ENCODE assay signal across 21 cellular contexts in the genomic region with DNA sequence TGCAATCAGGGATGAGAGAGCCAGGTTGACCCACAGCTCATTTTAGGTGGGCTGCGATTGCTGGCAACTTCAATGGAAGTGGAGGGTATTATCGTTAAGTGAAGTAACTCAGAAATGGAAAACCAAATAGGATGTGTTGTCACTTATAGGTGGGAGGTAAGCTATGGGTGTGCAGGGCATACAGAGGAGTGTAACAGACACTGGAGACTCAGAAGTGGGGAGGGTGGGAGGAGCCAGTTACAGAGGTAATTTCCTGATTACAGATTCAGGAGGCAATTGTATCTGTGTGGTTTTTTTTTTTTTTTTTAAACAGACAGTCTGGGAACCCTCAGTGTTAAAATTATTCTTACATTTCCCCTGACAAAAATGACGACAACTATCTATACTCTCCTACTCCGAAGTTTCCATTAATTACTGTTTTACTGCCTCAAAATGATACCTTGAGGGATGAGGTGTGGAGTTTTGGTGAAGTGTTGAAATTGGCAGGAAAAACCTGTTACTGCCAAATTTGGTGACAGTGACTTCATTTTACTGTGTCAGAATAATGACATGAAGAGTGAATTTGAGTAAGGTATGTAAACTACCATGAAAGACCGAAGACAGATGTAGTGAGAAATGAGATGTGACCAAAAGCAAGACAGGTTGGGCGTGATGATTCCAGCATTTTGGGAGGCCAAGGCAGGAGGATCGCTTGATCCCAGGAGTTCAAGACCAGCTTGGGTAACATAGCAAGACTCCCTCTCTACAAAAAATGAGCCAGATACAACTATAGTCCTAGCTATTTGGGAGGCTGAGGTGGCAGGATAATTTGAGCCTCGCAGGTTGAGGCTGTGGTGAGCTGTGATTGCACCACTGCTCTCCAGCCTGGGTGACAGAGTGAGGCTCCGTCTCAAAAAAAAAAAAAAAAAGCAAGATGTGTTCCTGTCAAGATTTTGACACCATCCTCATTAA.
DNase-seq lines count a peak whose midpoint lies in the region; ATAC-seq and TF ChIP-seq lines count a peak whose summit lies in the region.
"Had no signal": no experiment of that assay in that cellular context is flagged by ENCODE, and none has a peak within 500 bp of the region (broad histone marks: within the 10 kb centered on the region; RNA-seq: fewer than 3 reads in every experiment).

No MANE protein-coding gene starts in this region.

- H3K9me3 ChIP-seq in left ventricle myocardium inferior (replicated peaks), result no peaks in the 10 kb centered on the region
- H3K9me3 ChIP-seq: esophagus muscularis mucosa, uterus had no signal

- H3K27me3 Mint-ChIP-seq in activated T-cell treated with anti-CD3 and anti-CD28 coated beads, Interleukin-2, amount 50 U/mL, for 24 hours, result no peaks in the 10 kb centered on the region
- H3K27me3 Mint-ChIP-seq in activated T-cell treated with anti-CD3 and anti-CD28 coated beads, Interleukin-2, amount 50 U/mL, for 4 hours (ENCODE audit: low read depth), result no peaks in the 10 kb centered on the region
- H3K27me3 Mint-ChIP-seq in endothelial cell (ENCODE audit: unreplicated experiment), result no peaks in the 10 kb centered on the region
- H3K27me3 Mint-ChIP-seq: brain had no signal

- no peaks in the 10 kb centered on the region for H3K36me3 ChIP-seq in left ventricle myocardium inferior
- H3K36me3 ChIP-seq: neural progenitor cell, uterus had no signal

- no peaks in the 10 kb centered on the region for H3K36me3 Mint-ChIP-seq in activated T-cell treated with anti-CD3 and anti-CD28 coated beads, Interleukin-2, amount 50 U/mL, for 24 hours (ENCODE audit: low read depth)
- peaks cover 28% of the 10 kb centered on the region for H3K36me3 Mint-ChIP-seq in activated T-cell treated with anti-CD3 and anti-CD28 coated beads, Interleukin-2, amount 50 U/mL, for 4 hours (ENCODE audit: insufficient read depth)
- peaks cover 38% of the 10 kb centered on the region for H3K36me3 Mint-ChIP-seq in endothelial cell (ENCODE audit: low read depth, unreplicated experiment)
- H3K36me3 Mint-ChIP-seq: brain, immature natural killer cell, neural progenitor cell had no signal

- H3K4me1 ChIP-seq in left ventricle myocardium inferior, result no peaks in the 10 kb centered on the region
- H3K4me1 ChIP-seq: esophagus muscularis mucosa, neural progenitor cell, uterus had no signal

- no peaks in the 10 kb centered on the region for H3K4me1 Mint-ChIP-seq in activated T-cell treated with anti-CD3 and anti-CD28 coated beads, Interleukin-2, amount 50 U/mL, for 24 hours (ENCODE audit: low read depth)
- H3K4me1 Mint-ChIP-seq in activated T-cell treated with anti-CD3 and anti-CD28 coated beads, Interleukin-2, amount 50 U/mL, for 4 hours (ENCODE audit: low read depth), result peaks cover 56% of the 10 kb centered on the region
- H3K4me1 Mint-ChIP-seq in endothelial cell (ENCODE audit: unreplicated experiment), result peaks cover 4% of the 10 kb centered on the region
- H3K4me1 Mint-ChIP-seq: brain, immature natural killer cell, neural progenitor cell had no signal

- intact Hi-C loops in left ventricle myocardium inferior (cut with micrococcal nuclease), result no loop called here

- H3K27me3 ChIP-seq in left ventricle myocardium inferior (ENCODE audit: low read depth), result no peaks in the 10 kb centered on the region
- H3K27me3 ChIP-seq: esophagus muscularis mucosa, neural progenitor cell, uterus had no signal

- no peak for TF ChIP-seq CTCF in endothelial cell (IDR thresholded peaks at IDR 0.05; ENCODE audit: unreplicated experiment)
- TF ChIP-seq CTCF in left ventricle myocardium inferior (IDR thresholded peaks at IDR 0.05; ENCODE audit: borderline replicate concordance), result no peak

- no peaks in the 10 kb centered on the region for H3K9me3 Mint-ChIP-seq in activated T-cell treated with anti-CD3 and anti-CD28 coated beads, Interleukin-2, amount 50 U/mL, for 24 hours
- H3K9me3 Mint-ChIP-seq in activated T-cell treated with anti-CD3 and anti-CD28 coated beads, Interleukin-2, amount 50 U/mL, for 4 hours, result no peaks in the 10 kb centered on the region
- no peaks in the 10 kb centered on the region for H3K9me3 Mint-ChIP-seq in endothelial cell (ENCODE audit: unreplicated experiment)
- H3K9me3 Mint-ChIP-seq: brain, immature natural killer cell, neural progenitor cell had no signal

- H3K27ac ChIP-seq in left ventricle myocardium inferior (replicated peaks), result no peak overlapping the region
- H3K27ac ChIP-seq: esophagus muscularis mucosa, neural progenitor cell, SK-N-MC, uterus had no signal

- peak in 1 of 2 donors; percentile 83 for ATAC-seq in activated T-cell treated with anti-CD3 and anti-CD28 coated beads, Interleukin-2, amount 50 U/mL, for 4 hours
- peak; percentile 83 for ATAC-seq in stimulated activated naive CD8-positive, alpha-beta T cell treated with anti-CD3 and anti-CD28 coated beads, Interleukin-15, Interleukin-2, amounts not matched to agents 100 U/mL and 50 U/mL, for 24 hours
- ATAC-seq in GM19463 (IDR thresholded peaks at IDR 0.05; ENCODE audit: unreplicated experiment) (no peak), GM21576 (IDR thresholded peaks at IDR 0.05; ENCODE audit: unreplicated experiment) (no peak)
- ATAC-seq: Panc1 had no signal

- no peak overlapping the region for H3K27ac Mint-ChIP-seq in activated T-cell treated with anti-CD3 and anti-CD28 coated beads, Interleukin-2, amount 50 U/mL, for 24 hours
- peak overlapping the region; percentile 13 for H3K27ac Mint-ChIP-seq in endothelial cell (ENCODE audit: unreplicated experiment)
- H3K27ac Mint-ChIP-seq: neural progenitor cell had no signal

- no peak overlapping the region for H3K4me3 Mint-ChIP-seq in activated T-cell treated with anti-CD3 and anti-CD28 coated beads, Interleukin-2, amount 50 U/mL, for 24 hours
- peak overlapping the region; percentile 43 for H3K4me3 Mint-ChIP-seq in activated T-cell treated with anti-CD3 and anti-CD28 coated beads, Interleukin-2, amount 50 U/mL, for 4 hours
- no peak overlapping the region for H3K4me3 Mint-ChIP-seq in endothelial cell (ENCODE audit: unreplicated experiment)
- H3K4me3 Mint-ChIP-seq: brain, neural progenitor cell had no signal

- DNase-seq in activated T-cell treated with anti-CD3 and anti-CD28 coated beads for 24 hours (ENCODE audit: low read depth), result peak; percentile 34
- DNase-seq in activated T-cell treated with anti-CD3 and anti-CD28 coated beads, Interleukin-2, amount 50 U/mL, for 24 hours, result no peak
- no peak for DNase-seq in activated T-cell treated with anti-CD3 and anti-CD28 coated beads, Interleukin-2, amount 50 U/mL, for 4 hours
- DNase-seq in endothelial cell (ENCODE audit: low spot score), result no peak
- peak; percentile 27 for DNase-seq in stimulated activated naive CD8-positive, alpha-beta T cell treated with anti-CD3 and anti-CD28 coated beads, Interleukin-15, Interleukin-2, amounts not matched to agents 100 U/mL and 50 U/mL, for 24 hours
- DNase-seq in left ventricle myocardium inferior, result no peak
- DNase-seq: dermis blood vessel endothelial cell, glutamatergic neuron, HCEC 1CT, immature natural killer cell, mesenchymal stem cell, NCI-H2081 treated with DMSO at 0.1 percent for 48 hours, NCI-H748 treated with DMSO at 0.1 percent for 48 hours, uterus had no signal

- no peak overlapping the region for H3K4me3 ChIP-seq in left ventricle myocardium inferior
- H3K4me3 ChIP-seq: esophagus muscularis mucosa, neural progenitor cell, SK-N-MC, uterus had no signal

Comparison
In these comparisons a context has a peak if more than half of its experiments do, and no peak if none do; other contexts are left out.
1. DNase-seq: peak in activated T-cell treated with anti-CD3 and anti-CD28 coated beads for 24 hours (single experiment) and stimulated activated naive CD8-positive, alpha-beta T cell treated with anti-CD3 and anti-CD28 coated beads, Interleukin-15, Interleukin-2, amounts not matched to agents 100 U/mL and 50 U/mL, for 24 hours (single experiment); none in activated T-cell treated with anti-CD3 and anti-CD28 coated beads, Interleukin-2, amount 50 U/mL, for 24 hours (single experiment), activated T-cell treated with anti-CD3 and anti-CD28 coated beads, Interleukin-2, amount 50 U/mL, for 4 hours (single experiment), endothelial cell (single experiment) and left ventricle myocardium inferior (single experiment).